22 cellular contexts compared by ENCODE assay signal in the genomic region with DNA sequence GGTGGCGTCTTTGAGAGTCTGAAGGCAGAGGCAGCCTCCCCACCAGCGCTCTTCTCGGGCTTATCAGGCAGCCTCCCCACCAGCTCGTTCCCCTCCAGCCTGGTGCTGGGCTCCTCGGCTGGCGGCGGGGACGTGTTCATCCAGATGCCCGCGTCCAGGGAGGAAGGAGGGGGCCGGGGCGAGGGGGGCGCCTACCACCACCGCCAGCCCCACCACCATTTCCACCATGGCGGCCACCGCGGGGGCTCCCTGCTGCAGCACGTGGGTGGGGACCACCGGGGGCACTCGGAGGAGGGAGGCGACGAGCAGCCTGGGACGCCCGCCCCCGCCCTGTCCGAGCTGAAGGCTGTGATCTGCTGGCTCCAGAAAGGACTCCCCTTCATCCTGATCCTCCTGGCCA.
"Had no signal": no experiment of that assay in that cellular context is flagged by ENCODE, and none has a peak within 500 bp of the region (broad histone marks: within the 10 kb centered on the region; RNA-seq: fewer than 3 reads in every experiment).

No MANE protein-coding gene starts in this region.

- ATAC-seq: HepG2 had no signal

- H3K27me3 ChIP-seq: MG63, SJSA1 had no signal

- H3K4me1 ChIP-seq: SJSA1 had no signal

- H3K9me3 ChIP-seq: MG63, SJSA1 had no signal

- DNase-seq: IMR-90, Karpas-422, KG1, MG63, NCI-H1092, NCI-H1436, NCI-H187, NCI-H2029, NCI-H2081 treated with DMSO at 0.1 percent for 48 hours, NCI-H2171, NCI-H226, NCI-H446, NCI-H510A, NCI-H524 treated with DMSO at 0.1 percent for 48 hours, NCI-H69, NCI-H774, Right ventricle myocardium superior, RPMI8226, SIG-M5 had no signal

- H3K36me3 ChIP-seq: MG63, SJSA1 had no signal

- H3K4me3 ChIP-seq: MG63, SJSA1, SK-N-MC had no signal

- H3K27ac ChIP-seq: SJSA1, SK-N-MC had no signal
